32 cellular contexts compared by ENCODE assay signal in the genomic region with DNA sequence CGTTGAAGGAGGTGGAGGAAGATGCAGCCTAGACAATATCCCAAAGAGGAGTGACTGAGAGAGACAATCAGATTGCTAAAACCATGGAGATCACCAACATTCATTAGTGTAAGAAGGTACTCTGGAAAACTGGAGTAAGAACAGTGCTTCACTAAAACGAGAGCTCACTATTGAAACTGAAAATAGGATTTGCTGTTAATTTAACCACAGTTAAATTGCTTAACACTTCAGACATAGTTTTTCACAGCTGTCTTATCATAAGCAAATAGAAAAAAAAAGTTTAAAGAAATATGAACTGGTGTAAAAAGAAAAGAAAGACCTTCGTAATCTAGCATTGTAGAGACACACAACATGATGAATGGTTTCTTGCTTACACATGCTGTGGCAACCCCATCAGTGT.
"Had no signal": no experiment of that assay in that cellular context is flagged by ENCODE, and none has a peak within 500 bp of the region (broad histone marks: within the 10 kb centered on the region; RNA-seq: fewer than 3 reads in every experiment).

No MANE protein-coding gene starts in this region.

- H3K9me3 ChIP-seq: adrenal gland, ascending aorta, breast epithelium, colonic mucosa, esophagus squamous epithelium had no signal

- H3K36me3 ChIP-seq: adrenal gland, ascending aorta, breast epithelium, cardiac muscle cell, colonic mucosa, esophagus squamous epithelium had no signal

- H3K27ac ChIP-seq: adrenal gland, ascending aorta, breast epithelium, cardiac muscle cell, colonic mucosa, epithelial cell of prostate, esophagus squamous epithelium had no signal

- H3K4me3 Mint-ChIP-seq: activated CD4-positive, alpha-beta memory T cell treated with anti-CD3 and anti-CD28 coated beads for 36 hours; activated CD4-positive, alpha-beta T cell treated with anti-CD3 and anti-CD28 coated beads for 36 hours; activated CD4-positive, alpha-beta T cell treated with anti-CD3 and anti-CD28 coated beads, Interleukin-2, amount 10 ng/mL, durations not matched to agents 24 days and 14 days; activated CD8-positive, alpha-beta memory T cell treated with anti-CD3 and anti-CD28 coated beads, Interleukin-2, amount 10 ng/mL, durations not matched to agents 7 days and 5 days; activated CD8-positive, alpha-beta T cell treated with anti-CD3 and anti-CD28 coated beads, Interleukin-2, amount 10 ng/mL, durations not matched to agents 7 days and 5 days; activated naive CD4-positive, alpha-beta T cell treated with anti-CD3 and anti-CD28 coated beads for 36 hours; activated naive CD4-positive, alpha-beta T cell treated with anti-CD3 and anti-CD28 coated beads, Interleukin-2, amount 50 U/mL, for 24 hours; activated naive CD8-positive, alpha-beta T cell treated with anti-CD3 and anti-CD28 coated beads for 36 hours; activated naive CD8-positive, alpha-beta T cell treated with anti-CD3 and anti-CD28 coated beads, Interleukin-2, amount 50 U/mL, for 24 hours; activated T-helper 1 cell treated with anti-CD3 and anti-CD28 coated beads, Interleukin-12 subunit alpha, Interleukin-12 subunit beta, Interleukin-2, Interleukin-4 antibody, amounts not matched to agents 30 ng/mL and 10 ng/mL and 1 ng/mL, durations not matched to agents 14 hours and 24 hours and 36 hours; brain; T-helper 1 cell treated with Interleukin-12 subunit alpha and Interleukin-12 subunit beta and Interleukin-4 antibody, amounts not matched to agents 30 μg/mL and 1 μg/mL, for 36 hours had no signal

- DNase-seq: activated CD4-positive, alpha-beta memory T cell treated with anti-CD3 and anti-CD28 coated beads for 36 hours; activated CD4-positive, alpha-beta T cell treated with anti-CD3 and anti-CD28 coated beads for 36 hours; activated CD4-positive, alpha-beta T cell treated with anti-CD3 and anti-CD28 coated beads, Interleukin-2, amount 10 ng/mL, durations not matched to agents 24 days and 14 days; activated CD4-positive, CD25-positive, alpha-beta regulatory T cell; activated CD4-positive, CD25-positive, alpha-beta regulatory T cell treated with anti-CD3 and anti-CD28 coated beads, Interleukin-2, amount 50 U/mL, for 72 hours; activated CD8-positive, alpha-beta memory T cell treated with anti-CD3 and anti-CD28 coated beads, Interleukin-2, amount 10 ng/mL, durations not matched to agents 7 days and 5 days; activated CD8-positive, alpha-beta memory T cell treated with anti-CD3 and anti-CD28 coated beads, Interleukin-2, amount 50 U/mL, for 4 hours; activated CD8-positive, alpha-beta T cell treated with anti-CD3 and anti-CD28 coated beads, Interleukin-2, amount 10 ng/mL, durations not matched to agents 7 days and 5 days; activated effector memory CD4-positive, alpha-beta T cell treated with anti-CD3 and anti-CD28 coated beads, Interleukin-2, amount 50 U/mL, for 16 hours; activated naive CD4-positive, alpha-beta T cell treated with anti-CD3 and anti-CD28 coated beads for 36 hours; activated naive CD8-positive, alpha-beta T cell treated with anti-CD3 and anti-CD28 coated beads for 36 hours; activated naive CD8-positive, alpha-beta T cell treated with anti-CD3 and anti-CD28 coated beads, Interleukin-2, amount 50 U/mL, for 24 hours; activated T-cell treated with anti-CD3 and anti-CD28 coated beads, Interleukin-2, amount 50 U/mL, for 1 hour; activated T-cell treated with anti-CD3 and anti-CD28 coated beads, Interleukin-2, amount 50 U/mL, for 48 hours; adrenal gland; central memory CD4-positive, alpha-beta T cell; cerebellar nuclear complex; colonic mucosa; effector memory CD4-positive, alpha-beta T cell; esophagus squamous epithelium; head of caudate nucleus; hypothalamus; T-helper 9 cell had no signal

- H3K4me3 ChIP-seq: adrenal gland, ascending aorta, breast epithelium, cardiac muscle cell, colonic mucosa, esophagus squamous epithelium had no signal

- H3K9me3 Mint-ChIP-seq: activated CD4-positive, alpha-beta T cell treated with anti-CD3 and anti-CD28 coated beads, Interleukin-2, amount 10 ng/mL, durations not matched to agents 24 days and 14 days; activated naive CD8-positive, alpha-beta T cell treated with anti-CD3 and anti-CD28 coated beads, Interleukin-2, amount 50 U/mL, for 24 hours; brain had no signal

- H3K27ac Mint-ChIP-seq: activated CD4-positive, alpha-beta memory T cell treated with anti-CD3 and anti-CD28 coated beads for 36 hours; activated CD4-positive, alpha-beta T cell treated with anti-CD3 and anti-CD28 coated beads for 36 hours; activated CD4-positive, alpha-beta T cell treated with anti-CD3 and anti-CD28 coated beads, Interleukin-2, amount 10 ng/mL, durations not matched to agents 24 days and 14 days; activated CD8-positive, alpha-beta memory T cell treated with anti-CD3 and anti-CD28 coated beads, Interleukin-2, amount 10 ng/mL, durations not matched to agents 7 days and 5 days; activated CD8-positive, alpha-beta T cell treated with anti-CD3 and anti-CD28 coated beads, Interleukin-2, amount 10 ng/mL, durations not matched to agents 7 days and 5 days; activated naive CD4-positive, alpha-beta T cell treated with anti-CD3 and anti-CD28 coated beads for 36 hours; activated naive CD4-positive, alpha-beta T cell treated with anti-CD3 and anti-CD28 coated beads, Interleukin-2, amount 50 U/mL, for 24 hours; activated naive CD8-positive, alpha-beta T cell treated with anti-CD3 and anti-CD28 coated beads for 36 hours; activated naive CD8-positive, alpha-beta T cell treated with anti-CD3 and anti-CD28 coated beads, Interleukin-2, amount 50 U/mL, for 24 hours; activated T-helper 1 cell treated with anti-CD3 and anti-CD28 coated beads, Interleukin-12 subunit alpha, Interleukin-12 subunit beta, Interleukin-2, Interleukin-4 antibody, amounts not matched to agents 30 ng/mL and 10 ng/mL and 1 ng/mL, durations not matched to agents 14 hours and 24 hours and 36 hours; activated T-helper 2 cell treated with anti-CD3 and anti-CD28 coated beads, Interferon-gamma antibody, Interleukin-2, Interleukin-4, amounts not matched to agents 10 μg/mL and 5 μg/mL and 100 μg/mL, durations not matched to agents 14 hours and 24 hours and 36 hours; brain; T-helper 1 cell treated with Interleukin-12 subunit alpha and Interleukin-12 subunit beta and Interleukin-4 antibody, amounts not matched to agents 30 μg/mL and 1 μg/mL, for 36 hours had no signal

- H3K27me3 Mint-ChIP-seq: activated CD4-positive, alpha-beta memory T cell treated with anti-CD3 and anti-CD28 coated beads for 36 hours; activated CD4-positive, alpha-beta T cell treated with anti-CD3 and anti-CD28 coated beads for 36 hours; activated CD4-positive, alpha-beta T cell treated with anti-CD3 and anti-CD28 coated beads, Interleukin-2, amount 10 ng/mL, durations not matched to agents 24 days and 14 days; activated CD8-positive, alpha-beta memory T cell treated with anti-CD3 and anti-CD28 coated beads, Interleukin-2, amount 10 ng/mL, durations not matched to agents 7 days and 5 days; activated naive CD4-positive, alpha-beta T cell treated with anti-CD3 and anti-CD28 coated beads, Interleukin-2, amount 50 U/mL, for 24 hours; activated naive CD8-positive, alpha-beta T cell treated with anti-CD3 and anti-CD28 coated beads for 36 hours; activated naive CD8-positive, alpha-beta T cell treated with anti-CD3 and anti-CD28 coated beads, Interleukin-2, amount 50 U/mL, for 24 hours; brain had no signal

- H3K27me3 ChIP-seq: adrenal gland, ascending aorta, breast epithelium, cardiac muscle cell, colonic mucosa, esophagus squamous epithelium had no signal

- H3K4me1 Mint-ChIP-seq: activated CD4-positive, alpha-beta T cell treated with anti-CD3 and anti-CD28 coated beads for 36 hours; activated CD4-positive, alpha-beta T cell treated with anti-CD3 and anti-CD28 coated beads, Interleukin-2, amount 10 ng/mL, durations not matched to agents 24 days and 14 days; activated CD8-positive, alpha-beta memory T cell treated with anti-CD3 and anti-CD28 coated beads, Interleukin-2, amount 10 ng/mL, durations not matched to agents 7 days and 5 days; activated naive CD4-positive, alpha-beta T cell treated with anti-CD3 and anti-CD28 coated beads, Interleukin-2, amount 50 U/mL, for 24 hours; activated naive CD8-positive, alpha-beta T cell treated with anti-CD3 and anti-CD28 coated beads for 36 hours; activated naive CD8-positive, alpha-beta T cell treated with anti-CD3 and anti-CD28 coated beads, Interleukin-2, amount 50 U/mL, for 24 hours; brain had no signal

- ATAC-seq: activated CD4-positive, alpha-beta T cell treated with anti-CD3 and anti-CD28 coated beads for 36 hours; activated CD8-positive, alpha-beta memory T cell treated with anti-CD3 and anti-CD28 coated beads, Interleukin-2, amount 10 ng/mL, durations not matched to agents 7 days and 5 days; activated CD8-positive, alpha-beta T cell treated with anti-CD3 and anti-CD28 coated beads, Interleukin-2, amount 10 ng/mL, durations not matched to agents 7 days and 5 days; activated naive CD8-positive, alpha-beta T cell treated with anti-CD3 and anti-CD28 coated beads, Interleukin-2, amount 50 U/mL, for 24 hours had no signal

- H3K36me3 Mint-ChIP-seq: activated CD4-positive, alpha-beta memory T cell treated with anti-CD3 and anti-CD28 coated beads for 36 hours; activated CD8-positive, alpha-beta memory T cell treated with anti-CD3 and anti-CD28 coated beads, Interleukin-2, amount 10 ng/mL, durations not matched to agents 7 days and 5 days; activated naive CD4-positive, alpha-beta T cell treated with anti-CD3 and anti-CD28 coated beads, Interleukin-2, amount 50 U/mL, for 24 hours; activated naive CD8-positive, alpha-beta T cell treated with anti-CD3 and anti-CD28 coated beads for 36 hours; brain had no signal

- H3K4me1 ChIP-seq: adrenal gland, ascending aorta, breast epithelium, colonic mucosa, esophagus squamous epithelium had no signal
